In genomic region chr1:18936471-18936813, GRCh38 we compare ENCODE assay signal across 31 cellular contexts. TPM values are rescaled to one million over a fixed set of nuclear protein-coding genes. Genes with fewer than 3 reads are reported as not detected.
DNase-seq lines count a peak whose midpoint lies in the region; ATAC-seq, FAIRE-seq and TF ChIP-seq lines count a peak whose summit lies in the region.
"Had no signal": no experiment of that assay in that cellular context is flagged by ENCODE, and none has a peak within 500 bp of the region (broad histone marks: within the 10 kb centered on the region; RNA-seq: fewer than 3 reads in every experiment).

No MANE protein-coding gene starts in this region.

- no peaks in the 10 kb centered on the region for H3K27me3 Mint-ChIP-seq in activated T-cell treated with anti-CD3 and anti-CD28 coated beads, Interleukin-2, amount 50 U/mL, for 24 hours
- no peaks in the 10 kb centered on the region for H3K27me3 Mint-ChIP-seq in effector memory CD8-positive, alpha-beta T cell
- H3K27me3 Mint-ChIP-seq: activated naive CD8-positive, alpha-beta T cell treated with anti-CD3 and anti-CD28 coated beads, Interleukin-2, amount 50 U/mL, for 24 hours; stimulated activated naive CD8-positive, alpha-beta T cell treated with anti-CD3 and anti-CD28 coated beads, Interleukin-15, Interleukin-2, amounts not matched to agents 100 ng/mL and 50 ng/mL, for 24 hours had no signal

- CTCF ChIA-PET in PC-3 (lab: Charles Lee): no interaction called here

- no peak overlapping the region for H3K4me2 ChIP-seq in PC-3 (ENCODE audit: low read length)
- H3K4me2 ChIP-seq in osteoblast (ENCODE audit: insufficient read depth, low read length): no peak overlapping the region
- H3K4me2 ChIP-seq: smooth muscle cell had no signal

- no peak for FAIRE-seq in HTR-8/SVneo (lab: Jason Lieb, UNC)
- FAIRE-seq: A204.1, astrocyte, kidney, pancreas had no signal

- intact Hi-C loops in PC-3 (cut with micrococcal nuclease): no loop called here

- no peak overlapping the region for H2AFZ ChIP-seq in PC-3 (ENCODE audit: low read length)
- H2AFZ ChIP-seq in osteoblast (ENCODE audit: low read length): no peak overlapping the region
- H2AFZ ChIP-seq: GM23248 had no signal

- no peak for DNase-seq in activated T-cell treated with anti-CD3 and anti-CD28 coated beads, Interleukin-2, amount 50 U/mL, for 24 hours
- DNase-seq in activated T-cell treated with anti-CD3 and anti-CD28 coated beads for 4 hours (no peak), PC-3 (peak; percentile 33), osteoblast (ENCODE audit: insufficient read length, low spot score, missing footprints) (peak; percentile 1), HTR-8/SVneo (ENCODE audit: insufficient read length, low spot score) (no peak)
- DNase-seq in effector memory CD8-positive, alpha-beta T cell: no peak
- DNase-seq: activated CD8-positive, alpha-beta memory T cell treated with anti-CD3 and anti-CD28 coated beads for 24 hours; activated effector memory CD4-positive, alpha-beta T cell treated with anti-CD3 and anti-CD28 coated beads, Interleukin-2, amount 50 U/mL, for 16 hours; activated naive CD8-positive, alpha-beta T cell treated with anti-CD3 and anti-CD28 coated beads, Interleukin-2, amount 50 U/mL, for 24 hours; caudate nucleus; cortex of kidney; DMS 273 treated with DMSO at 0.1 percent for 48 hours; effector memory CD4-positive, alpha-beta T cell; GM23248; heart left ventricle; NCI-H1092 treated with DMSO at 0.1 percent for 48 hours; NCI-H187 treated with DMSO at 0.1 percent for 48 hours; NCI-H526; retina; Right ventricle myocardium superior; testis had no signal

- no peak for TF ChIP-seq CTCF in PC-3 (conservative IDR thresholded peaks at IDR 0.05; ENCODE audit: low read depth, low read length)
- no peak for TF ChIP-seq CTCF in osteoblast (IDR thresholded peaks at IDR 0.05; ENCODE audit: extremely low read depth, low read depth, low read length)

- peaks cover 88% of the 10 kb centered on the region for H3K4me1 Mint-ChIP-seq in activated T-cell treated with anti-CD3 and anti-CD28 coated beads, Interleukin-2, amount 50 U/mL, for 24 hours (ENCODE audit: low read depth)
- peaks cover 69 to 73% of the 10 kb centered on the region in 2 donors for H3K4me1 Mint-ChIP-seq in effector memory CD8-positive, alpha-beta T cell (ENCODE audit: low read depth in 2 of 2)

- peak overlapping the region; percentile 80 for H3K27ac Mint-ChIP-seq in activated T-cell treated with anti-CD3 and anti-CD28 coated beads, Interleukin-2, amount 50 U/mL, for 24 hours
- H3K27ac Mint-ChIP-seq in effector memory CD8-positive, alpha-beta T cell: peak overlapping the region; percentile 50 to 82
- H3K27ac Mint-ChIP-seq: stimulated activated naive CD8-positive, alpha-beta T cell treated with anti-CD3 and anti-CD28 coated beads, Interleukin-15, Interleukin-2, amounts not matched to agents 100 ng/mL and 50 ng/mL, for 24 hours had no signal

- no peaks in the 10 kb centered on the region for H3K27me3 ChIP-seq in PC-3 (ENCODE audit: low read length)
- no peaks in the 10 kb centered on the region for H3K27me3 ChIP-seq in osteoblast (ENCODE audit: insufficient read depth, low read length)
- H3K27me3 ChIP-seq: heart left ventricle, pancreas, testis had no signal

- no TSS peak for BruUV-seq in PC-3 (replicated peaks; lab: Mats Ljungman, UMichigan)

- H3K27ac ChIP-seq in PC-3 (ENCODE audit: low read length): 0 out of 2 replicates have a peak overlapping the region, but pooled peaks have one; percentile 7
- no peak overlapping the region for H3K27ac ChIP-seq in osteoblast (ENCODE audit: low read depth, low read length)
- H3K27ac ChIP-seq: GM23248, heart left ventricle, testis had no signal

- H3K36me3 Mint-ChIP-seq in activated T-cell treated with anti-CD3 and anti-CD28 coated beads, Interleukin-2, amount 50 U/mL, for 24 hours (ENCODE audit: low read depth): peaks cover 4% of the 10 kb centered on the region
- H3K36me3 Mint-ChIP-seq in effector memory CD8-positive, alpha-beta T cell (ENCODE audit: insufficient read depth): peaks cover 84% of the 10 kb centered on the region

- no peaks in the 10 kb centered on the region for H3F3A ChIP-seq in PC-3 (ENCODE audit: low read length, unreplicated experiment)

- no peaks in the 10 kb centered on the region for H3K9me3 Mint-ChIP-seq in activated T-cell treated with anti-CD3 and anti-CD28 coated beads, Interleukin-2, amount 50 U/mL, for 24 hours
- H3K9me3 Mint-ChIP-seq in effector memory CD8-positive, alpha-beta T cell: no peaks in the 10 kb centered on the region
- H3K9me3 Mint-ChIP-seq: activated naive CD8-positive, alpha-beta T cell treated with anti-CD3 and anti-CD28 coated beads, Interleukin-2, amount 50 U/mL, for 24 hours; nephron; stimulated activated naive CD8-positive, alpha-beta T cell treated with anti-CD3 and anti-CD28 coated beads, Interleukin-15, Interleukin-2, amounts not matched to agents 100 ng/mL and 50 ng/mL, for 24 hours; T-helper 2 cell treated with Interferon-gamma antibody and Interleukin-4, amounts not matched to agents 5 μg/mL and 100 μg/mL, for 36 hours had no signal

- H4K20me1 ChIP-seq in PC-3 (ENCODE audit: low read length) (no peaks in the 10 kb centered on the region), osteoblast (ENCODE audit: insufficient read depth, low read length) (peaks cover 73% of the 10 kb centered on the region)

- H3K36me3 ChIP-seq in PC-3 (ENCODE audit: low read depth, low read length) (no peaks in the 10 kb centered on the region), osteoblast (ENCODE audit: insufficient read depth, low read length) (no peaks in the 10 kb centered on the region)
- H3K36me3 ChIP-seq: heart left ventricle, pancreas had no signal

- H3K4me3 ChIP-seq in PC-3 (ENCODE audit: low read length) (no peak overlapping the region), osteoblast (ENCODE audit: insufficient read depth, low read length) (no peak overlapping the region)
- H3K4me3 ChIP-seq: GM23248, heart left ventricle, pancreas, smooth muscle cell, testis had no signal

- no peaks in the 10 kb centered on the region for H3K9me2 ChIP-seq in PC-3 (replicated peaks; ENCODE audit: low read length)

- H3K9me3 ChIP-seq in PC-3 (ENCODE audit: low read length) (no peaks in the 10 kb centered on the region), osteoblast (ENCODE audit: low read depth, low read length) (no peaks in the 10 kb centered on the region)
- H3K9me3 ChIP-seq: heart left ventricle, pancreas, testis had no signal

- no peak overlapping the region for H3K4me3 Mint-ChIP-seq in activated T-cell treated with anti-CD3 and anti-CD28 coated beads, Interleukin-2, amount 50 U/mL, for 24 hours
- peak overlapping the region; percentile 28 to 39 for H3K4me3 Mint-ChIP-seq in effector memory CD8-positive, alpha-beta T cell
- H3K4me3 Mint-ChIP-seq: activated naive CD8-positive, alpha-beta T cell treated with anti-CD3 and anti-CD28 coated beads, Interleukin-2, amount 50 U/mL, for 24 hours; stimulated activated naive CD8-positive, alpha-beta T cell treated with anti-CD3 and anti-CD28 coated beads, Interleukin-15, Interleukin-2, amounts not matched to agents 100 ng/mL and 50 ng/mL, for 24 hours; T-helper 2 cell treated with Interferon-gamma antibody and Interleukin-4, amounts not matched to agents 5 μg/mL and 100 μg/mL, for 36 hours had no signal

- H3K4me1 ChIP-seq in PC-3 (ENCODE audit: insufficient read depth, low read length) (peaks cover 41% of the 10 kb centered on the region), osteoblast (ENCODE audit: insufficient read depth, low read length) (peaks cover 26% of the 10 kb centered on the region)
- H3K4me1 ChIP-seq: testis had no signal

- H3K9ac ChIP-seq in PC-3 (ENCODE audit: low read length): no peak overlapping the region
- H3K9ac ChIP-seq: GM23248 had no signal

- POLR2A ChIA-PET in PC-3 (lab: Charles Lee; ENCODE audit: unreplicated experiment): no interaction called here

- no peak for ATAC-seq in PC-3
- no peak for ATAC-seq in effector memory CD8-positive, alpha-beta T cell (replicated peaks)
- no peak for ATAC-seq in GM19395 (IDR thresholded peaks at IDR 0.05; ENCODE audit: unreplicated experiment)
- no peak for ATAC-seq in HG03175 (IDR thresholded peaks at IDR 0.05; ENCODE audit: unreplicated experiment)
- ATAC-seq: activated naive CD8-positive, alpha-beta T cell treated with anti-CD3 and anti-CD28 coated beads, Interleukin-2, amount 50 U/mL, for 24 hours; heart left ventricle had no signal

- H3K79me2 ChIP-seq in PC-3 (ENCODE audit: low read length): peaks cover 99% of the 10 kb centered on the region
- H3K79me2 ChIP-seq in osteoblast (ENCODE audit: insufficient read depth, low read length): peaks cover 84% of the 10 kb centered on the region

RNA-seq across cellular contexts. Expression of gene IFFO2, which starts 20.0 kb away (rescaled TPM):
- total RNA-seq in PC-3 (2014; rRNA removed) (30.7 and 55.2 TPM in 2 replicates), osteoblast (6.8 and 10.9 TPM in 2 replicates)

RNA-seq across cellular contexts. Expression of gene ALDH4A1, which starts 34.1 kb away (rescaled TPM):
- total RNA-seq in PC-3 (2014; rRNA removed) (18.1 and 24.9 TPM in 2 replicates), osteoblast (28.6 and 31.8 TPM in 2 replicates)

Comparison
In these comparisons a context has a peak if more than half of its experiments do, and no peak if none do; other contexts are left out.
1. DNase-seq: peak in PC-3 (single experiment) and osteoblast (single experiment); none in activated T-cell treated with anti-CD3 and anti-CD28 coated beads, Interleukin-2, amount 50 U/mL, for 24 hours (single experiment), activated T-cell treated with anti-CD3 and anti-CD28 coated beads for 4 hours (single experiment), effector memory CD8-positive, alpha-beta T cell (0 of 3) and HTR-8/SVneo (single experiment).